2 cellular contexts compared by ENCODE assay signal in genomic region chr1:156293895-156294294, GRCh38.
TF ChIP-seq lines count a peak whose summit lies in the region.

No MANE protein-coding gene starts in this region.

TF ChIP-seq in IMR-90, 13 proteins besides CTCF, POLR2A, EP300 and RAD21:
- TF ChIP-seq CHD1 (IDR thresholded peaks at IDR 0.05; ENCODE audit: low read depth, low read length) (no peak), USF2 (IDR thresholded peaks at IDR 0.05; ENCODE audit: low read depth, low read length) (no peak), CEBPB (IDR thresholded peaks at IDR 0.05; ENCODE audit: low read depth, low read length) (no peak), MAFK (IDR thresholded peaks at IDR 0.05; ENCODE audit: low read depth, low read length) (no peak), MAZ (IDR thresholded peaks at IDR 0.05; ENCODE audit: borderline replicate concordance, low read depth, low read length) (no peak), MXI1 (IDR thresholded peaks at IDR 0.05; ENCODE audit: borderline replicate concordance, low read depth, low read length) (no peak), NFE2L2 (IDR thresholded peaks at IDR 0.05; ENCODE audit: low read depth, low read length) (no peak), RFX5 (IDR thresholded peaks at IDR 0.05; ENCODE audit: low read depth, low read length) (no peak), BHLHE40 (IDR thresholded peaks at IDR 0.05; ENCODE audit: low read depth, low read length) (no peak), SMC3 (IDR thresholded peaks at IDR 0.05; ENCODE audit: low read depth, low read length) (no peak), FOS (IDR thresholded peaks at IDR 0.05; ENCODE audit: low read depth, low read length) (no peak), RCOR1 (IDR thresholded peaks at IDR 0.05; ENCODE audit: insufficient replicate concordance, low read length) (no peak)
- TF ChIP-seq, protein P1, sequence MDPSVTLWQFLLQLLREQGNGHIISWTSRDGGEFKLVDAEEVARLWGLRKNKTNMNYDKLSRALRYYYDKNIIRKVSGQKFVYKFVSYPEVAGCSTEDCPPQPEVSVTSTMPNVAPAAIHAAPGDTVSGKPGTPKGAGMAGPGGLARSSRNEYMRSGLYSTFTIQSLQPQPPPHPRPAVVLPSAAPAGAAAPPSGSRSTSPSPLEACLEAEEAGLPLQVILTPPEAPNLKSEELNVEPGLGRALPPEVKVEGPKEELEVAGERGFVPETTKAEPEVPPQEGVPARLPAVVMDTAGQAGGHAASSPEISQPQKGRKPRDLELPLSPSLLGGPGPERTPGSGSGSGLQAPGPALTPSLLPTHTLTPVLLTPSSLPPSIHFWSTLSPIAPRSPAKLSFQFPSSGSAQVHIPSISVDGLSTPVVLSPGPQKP (IDR thresholded peaks at IDR 0.05; ENCODE audit: borderline replicate concordance, low read depth, low read length): no peak

TF ChIP-seq in K562, 482 proteins besides CTCF, POLR2A, EP300 and RAD21:
- TF ChIP-seq HNRNPL (IDR thresholded peaks at IDR 0.05; ENCODE audit: low read depth, low read length): no peak
- TF ChIP-seq POLR2G (IDR thresholded peaks at IDR 0.05; ENCODE audit: low read depth, low read length): 0 out of 2 replicates have a peak, but pooled peaks have one; percentile 24
